Comparison of ENCODE assay signal across 1 cellular context in the genomic region with DNA sequence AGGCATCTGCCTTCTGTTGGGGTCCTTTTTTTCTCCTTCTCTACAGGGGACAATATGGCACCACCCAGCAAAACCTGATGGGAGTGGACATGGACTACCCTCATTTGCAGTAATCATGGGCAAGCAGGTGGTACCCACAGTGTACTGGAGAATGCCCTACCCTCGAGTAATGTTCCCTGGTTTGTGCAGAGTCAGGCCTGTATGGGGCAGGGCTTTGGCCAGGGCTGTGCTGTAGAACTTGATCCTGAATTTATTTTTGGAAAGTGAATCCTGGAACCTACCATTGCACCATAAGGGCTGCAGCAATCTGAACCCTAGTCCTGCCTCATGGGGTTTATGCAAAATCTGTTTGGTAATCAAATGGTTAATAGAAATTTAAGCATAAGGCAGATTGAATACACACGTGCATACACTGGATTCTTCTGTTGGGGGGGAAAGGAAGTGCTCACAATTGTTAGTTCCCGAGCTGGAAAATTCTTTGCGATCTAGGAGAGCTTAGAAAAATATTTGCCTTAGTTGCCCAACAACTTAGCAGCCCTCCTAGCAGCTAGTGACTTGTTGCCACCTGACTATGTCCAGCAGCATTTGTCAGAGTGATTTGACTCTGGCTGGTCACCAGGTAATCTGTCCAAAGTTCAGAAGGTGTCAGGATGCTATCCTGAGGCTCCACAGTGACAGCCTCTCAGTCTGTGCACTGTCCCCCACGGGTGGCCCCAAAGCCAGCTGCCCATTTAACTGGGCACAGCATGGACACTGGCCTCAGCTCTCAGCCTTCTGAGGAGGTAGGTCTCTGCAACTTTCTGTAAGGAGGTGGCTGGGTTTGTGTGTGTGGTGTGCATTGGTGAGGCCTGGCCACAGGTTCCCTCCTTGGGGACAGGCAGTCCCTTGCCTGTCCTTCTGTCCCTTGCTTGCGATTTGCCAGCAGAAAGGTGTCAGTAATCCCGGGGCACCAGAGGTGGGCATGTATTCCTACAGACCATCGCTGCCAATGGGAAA.
A peak's percentile ranks its signal among the peaks of the same experiment; 100 is the strongest.
TF ChIP-seq lines count a peak whose summit lies in the region.

No MANE protein-coding gene starts in this region.

TF ChIP-seq in HepG2, 621 proteins besides CTCF, POLR2A, EP300 and RAD21 (continued from another document and continues in another):
- TF ChIP-seq, protein P1, sequence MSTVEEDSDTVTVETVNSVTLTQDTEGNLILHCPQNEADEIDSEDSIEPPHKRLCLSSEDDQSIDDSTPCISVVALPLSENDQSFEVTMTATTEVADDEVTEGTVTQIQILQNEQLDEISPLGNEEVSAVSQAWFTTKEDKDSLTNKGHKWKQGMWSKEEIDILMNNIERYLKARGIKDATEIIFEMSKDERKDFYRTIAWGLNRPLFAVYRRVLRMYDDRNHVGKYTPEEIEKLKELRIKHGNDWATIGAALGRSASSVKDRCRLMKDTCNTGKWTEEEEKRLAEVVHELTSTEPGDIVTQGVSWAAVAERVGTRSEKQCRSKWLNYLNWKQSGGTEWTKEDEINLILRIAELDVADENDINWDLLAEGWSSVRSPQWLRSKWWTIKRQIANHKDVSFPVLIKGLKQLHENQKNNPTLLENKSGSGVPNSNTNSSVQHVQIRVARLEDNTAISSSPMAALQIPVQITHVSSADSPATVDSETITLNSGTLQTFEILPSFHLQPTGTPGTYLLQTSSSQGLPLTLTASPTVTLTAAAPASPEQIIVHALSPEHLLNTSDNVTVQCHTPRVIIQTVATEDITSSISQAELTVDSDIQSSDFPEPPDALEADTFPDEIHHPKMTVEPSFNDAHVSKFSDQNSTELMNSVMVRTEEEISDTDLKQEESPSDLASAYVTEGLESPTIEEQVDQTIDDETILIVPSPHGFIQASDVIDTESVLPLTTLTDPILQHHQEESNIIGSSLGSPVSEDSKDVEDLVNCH (CRISPR knock-in tag; IDR thresholded peaks at IDR 0.05): no peak
- TF ChIP-seq ZNF777 (CRISPR knock-in tag; IDR thresholded peaks at IDR 0.05) (no peak), RORA (CRISPR knock-in tag; IDR thresholded peaks at IDR 0.05) (no peak), ZNF33B (CRISPR knock-in tag; IDR thresholded peaks at IDR 0.05) (0 out of 2 replicates have a peak, but pooled peaks have one; percentile 19), PHF5A (CRISPR knock-in tag; IDR thresholded peaks at IDR 0.05; ENCODE audit: low read depth, unreplicated experiment) (peak; percentile 90), NRL (CRISPR knock-in tag; IDR thresholded peaks at IDR 0.05; ENCODE audit: borderline replicate concordance) (no peak), BORCS8-MEF2B (CRISPR knock-in tag; IDR thresholded peaks at IDR 0.05) (no peak), KLF15 (CRISPR knock-in tag; IDR thresholded peaks at IDR 0.05; ENCODE audit: borderline replicate concordance) (no peak), ZNF782 (CRISPR knock-in tag; IDR thresholded peaks at IDR 0.05; ENCODE audit: borderline replicate concordance) (no peak), HDAC2 (CRISPR knock-in tag; IDR thresholded peaks at IDR 0.05) (peak; percentile 92), SP5 (CRISPR knock-in tag; IDR thresholded peaks at IDR 0.05; ENCODE audit: borderline replicate concordance, low read depth) (0 out of 2 replicates have a peak, but pooled peaks have one; percentile 43), ZFP36L2 (CRISPR knock-in tag; IDR thresholded peaks at IDR 0.05) (no peak), KDM1A (CRISPR knock-in tag; IDR thresholded peaks at IDR 0.05) (peak; percentile 27; the same call in 1 of the 2 replicates), ETV5 (CRISPR knock-in tag; IDR thresholded peaks at IDR 0.05; ENCODE audit: borderline replicate concordance) (peak; percentile 57; the same call in 1 of the 2 replicates), ZNF567 (CRISPR knock-in tag; IDR thresholded peaks at IDR 0.05; ENCODE audit: borderline replicate concordance) (no peak), DR1 (CRISPR knock-in tag; IDR thresholded peaks at IDR 0.05) (no peak), ARNTL (CRISPR knock-in tag; IDR thresholded peaks at IDR 0.05) (peak; percentile 84), ELF4 (CRISPR knock-in tag; IDR thresholded peaks at IDR 0.05; ENCODE audit: borderline replicate concordance) (no peak), POGZ (CRISPR knock-in tag; IDR thresholded peaks at IDR 0.05) (no peak), KMT2A (CRISPR knock-in tag; IDR thresholded peaks at IDR 0.05) (peak; percentile 63; the same call in 1 of the 2 replicates), ZNF30 (CRISPR knock-in tag; IDR thresholded peaks at IDR 0.05) (no peak), MAFK (conservative IDR thresholded peaks at IDR 0.05 in 1 of 2, IDR thresholded peaks at IDR 0.05 in 1 of 2; ENCODE audit: low read length in 2 of 2) (no peak), ZNF577 (CRISPR knock-in tag; IDR thresholded peaks at IDR 0.05; ENCODE audit: borderline replicate concordance, low read depth) (no peak), KLF13 (CRISPR knock-in tag; IDR thresholded peaks at IDR 0.05) (no peak), ZNF7 (CRISPR knock-in tag; IDR thresholded peaks at IDR 0.05) (no peak)
- TF ChIP-seq, protein P2, sequence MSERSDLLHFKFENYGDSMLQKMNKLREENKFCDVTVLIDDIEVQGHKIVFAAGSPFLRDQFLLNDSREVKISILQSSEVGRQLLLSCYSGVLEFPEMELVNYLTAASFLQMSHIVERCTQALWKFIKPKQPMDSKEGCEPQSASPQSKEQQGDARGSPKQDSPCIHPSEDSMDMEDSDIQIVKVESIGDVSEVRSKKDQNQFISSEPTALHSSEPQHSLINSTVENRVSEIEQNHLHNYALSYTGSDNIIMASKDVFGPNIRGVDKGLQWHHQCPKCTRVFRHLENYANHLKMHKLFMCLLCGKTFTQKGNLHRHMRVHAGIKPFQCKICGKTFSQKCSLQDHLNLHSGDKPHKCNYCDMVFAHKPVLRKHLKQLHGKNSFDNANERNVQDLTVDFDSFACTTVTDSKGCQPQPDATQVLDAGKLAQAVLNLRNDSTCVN (CRISPR knock-in tag; IDR thresholded peaks at IDR 0.05; ENCODE audit: borderline replicate concordance): peak; percentile 37; the same call in 1 of the 2 replicates
- TF ChIP-seq, protein P3, sequence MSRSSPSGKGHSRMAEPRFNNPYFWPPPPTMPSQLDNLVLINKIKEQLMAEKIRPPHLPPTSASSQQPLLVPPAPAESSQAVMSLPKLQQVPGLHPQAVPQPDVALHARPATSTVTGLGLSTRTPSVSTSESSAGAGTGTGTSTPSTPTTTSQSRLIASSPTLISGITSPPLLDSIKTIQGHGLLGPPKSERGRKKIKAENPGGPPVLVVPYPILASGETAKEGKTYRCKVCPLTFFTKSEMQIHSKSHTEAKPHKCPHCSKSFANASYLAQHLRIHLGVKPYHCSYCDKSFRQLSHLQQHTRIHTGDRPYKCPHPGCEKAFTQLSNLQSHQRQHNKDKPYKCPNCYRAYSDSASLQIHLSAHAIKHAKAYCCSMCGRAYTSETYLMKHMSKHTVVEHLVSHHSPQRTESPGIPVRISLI (CRISPR knock-in tag; IDR thresholded peaks at IDR 0.05; ENCODE audit: borderline replicate concordance): no peak
- TF ChIP-seq, protein P4, sequence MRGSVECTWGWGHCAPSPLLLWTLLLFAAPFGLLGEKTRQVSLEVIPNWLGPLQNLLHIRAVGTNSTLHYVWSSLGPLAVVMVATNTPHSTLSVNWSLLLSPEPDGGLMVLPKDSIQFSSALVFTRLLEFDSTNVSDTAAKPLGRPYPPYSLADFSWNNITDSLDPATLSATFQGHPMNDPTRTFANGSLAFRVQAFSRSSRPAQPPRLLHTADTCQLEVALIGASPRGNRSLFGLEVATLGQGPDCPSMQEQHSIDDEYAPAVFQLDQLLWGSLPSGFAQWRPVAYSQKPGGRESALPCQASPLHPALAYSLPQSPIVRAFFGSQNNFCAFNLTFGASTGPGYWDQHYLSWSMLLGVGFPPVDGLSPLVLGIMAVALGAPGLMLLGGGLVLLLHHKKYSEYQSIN (CRISPR knock-in tag; IDR thresholded peaks at IDR 0.05; ENCODE audit: borderline replicate concordance): no peak
- TF ChIP-seq, protein P5, sequence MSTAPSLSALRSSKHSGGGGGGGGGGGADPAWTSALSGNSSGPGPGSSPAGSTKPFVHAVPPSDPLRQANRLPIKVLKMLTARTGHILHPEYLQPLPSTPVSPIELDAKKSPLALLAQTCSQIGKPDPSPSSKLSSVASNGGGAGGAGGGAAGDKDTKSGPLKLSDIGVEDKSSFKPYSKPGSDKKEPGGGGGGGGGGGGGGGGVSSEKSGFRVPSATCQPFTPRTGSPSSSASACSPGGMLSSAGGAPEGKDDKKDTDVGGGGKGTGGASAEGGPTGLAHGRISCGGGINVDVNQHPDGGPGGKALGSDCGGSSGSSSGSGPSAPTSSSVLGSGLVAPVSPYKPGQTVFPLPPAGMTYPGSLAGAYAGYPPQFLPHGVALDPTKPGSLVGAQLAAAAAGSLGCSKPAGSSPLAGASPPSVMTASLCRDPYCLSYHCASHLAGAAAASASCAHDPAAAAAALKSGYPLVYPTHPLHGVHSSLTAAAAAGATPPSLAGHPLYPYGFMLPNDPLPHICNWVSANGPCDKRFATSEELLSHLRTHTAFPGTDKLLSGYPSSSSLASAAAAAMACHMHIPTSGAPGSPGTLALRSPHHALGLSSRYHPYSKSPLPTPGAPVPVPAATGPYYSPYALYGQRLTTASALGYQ (CRISPR knock-in tag; IDR thresholded peaks at IDR 0.05): peak; percentile 59; the same call in 1 of the 2 replicates
- TF ChIP-seq, protein P6, sequence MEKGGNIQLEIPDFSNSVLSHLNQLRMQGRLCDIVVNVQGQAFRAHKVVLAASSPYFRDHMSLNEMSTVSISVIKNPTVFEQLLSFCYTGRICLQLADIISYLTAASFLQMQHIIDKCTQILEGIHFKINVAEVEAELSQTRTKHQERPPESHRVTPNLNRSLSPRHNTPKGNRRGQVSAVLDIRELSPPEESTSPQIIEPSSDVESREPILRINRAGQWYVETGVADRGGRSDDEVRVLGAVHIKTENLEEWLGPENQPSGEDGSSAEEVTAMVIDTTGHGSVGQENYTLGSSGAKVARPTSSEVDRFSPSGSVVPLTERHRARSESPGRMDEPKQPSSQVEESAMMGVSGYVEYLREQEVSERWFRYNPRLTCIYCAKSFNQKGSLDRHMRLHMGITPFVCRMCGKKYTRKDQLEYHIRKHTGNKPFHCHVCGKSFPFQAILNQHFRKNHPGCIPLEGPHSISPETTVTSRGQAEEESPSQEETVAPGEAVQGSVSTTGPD (CRISPR knock-in tag; IDR thresholded peaks at IDR 0.05): no peak
- TF ChIP-seq, protein P7, sequence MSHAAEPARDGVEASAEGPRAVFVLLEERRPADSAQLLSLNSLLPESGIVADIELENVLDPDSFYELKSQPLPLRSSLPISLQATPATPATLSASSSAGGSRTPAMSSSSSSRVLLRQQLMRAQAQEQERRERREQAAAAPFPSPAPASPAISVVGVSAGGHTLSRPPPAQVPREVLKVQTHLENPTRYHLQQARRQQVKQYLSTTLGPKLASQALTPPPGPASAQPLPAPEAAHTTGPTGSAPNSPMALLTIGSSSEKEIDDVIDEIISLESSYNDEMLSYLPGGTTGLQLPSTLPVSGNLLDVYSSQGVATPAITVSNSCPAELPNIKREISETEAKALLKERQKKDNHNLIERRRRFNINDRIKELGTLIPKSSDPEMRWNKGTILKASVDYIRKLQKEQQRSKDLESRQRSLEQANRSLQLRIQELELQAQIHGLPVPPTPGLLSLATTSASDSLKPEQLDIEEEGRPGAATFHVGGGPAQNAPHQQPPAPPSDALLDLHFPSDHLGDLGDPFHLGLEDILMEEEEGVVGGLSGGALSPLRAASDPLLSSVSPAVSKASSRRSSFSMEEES (CRISPR knock-in tag; IDR thresholded peaks at IDR 0.05): peak; percentile 86; the same call in 1 of the 2 replicates
- TF ChIP-seq, protein P8, sequence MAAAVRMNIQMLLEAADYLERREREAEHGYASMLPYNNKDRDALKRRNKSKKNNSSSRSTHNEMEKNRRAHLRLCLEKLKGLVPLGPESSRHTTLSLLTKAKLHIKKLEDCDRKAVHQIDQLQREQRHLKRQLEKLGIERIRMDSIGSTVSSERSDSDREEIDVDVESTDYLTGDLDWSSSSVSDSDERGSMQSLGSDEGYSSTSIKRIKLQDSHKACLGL (CRISPR knock-in tag; IDR thresholded peaks at IDR 0.05): no peak
- TF ChIP-seq, protein P9, sequence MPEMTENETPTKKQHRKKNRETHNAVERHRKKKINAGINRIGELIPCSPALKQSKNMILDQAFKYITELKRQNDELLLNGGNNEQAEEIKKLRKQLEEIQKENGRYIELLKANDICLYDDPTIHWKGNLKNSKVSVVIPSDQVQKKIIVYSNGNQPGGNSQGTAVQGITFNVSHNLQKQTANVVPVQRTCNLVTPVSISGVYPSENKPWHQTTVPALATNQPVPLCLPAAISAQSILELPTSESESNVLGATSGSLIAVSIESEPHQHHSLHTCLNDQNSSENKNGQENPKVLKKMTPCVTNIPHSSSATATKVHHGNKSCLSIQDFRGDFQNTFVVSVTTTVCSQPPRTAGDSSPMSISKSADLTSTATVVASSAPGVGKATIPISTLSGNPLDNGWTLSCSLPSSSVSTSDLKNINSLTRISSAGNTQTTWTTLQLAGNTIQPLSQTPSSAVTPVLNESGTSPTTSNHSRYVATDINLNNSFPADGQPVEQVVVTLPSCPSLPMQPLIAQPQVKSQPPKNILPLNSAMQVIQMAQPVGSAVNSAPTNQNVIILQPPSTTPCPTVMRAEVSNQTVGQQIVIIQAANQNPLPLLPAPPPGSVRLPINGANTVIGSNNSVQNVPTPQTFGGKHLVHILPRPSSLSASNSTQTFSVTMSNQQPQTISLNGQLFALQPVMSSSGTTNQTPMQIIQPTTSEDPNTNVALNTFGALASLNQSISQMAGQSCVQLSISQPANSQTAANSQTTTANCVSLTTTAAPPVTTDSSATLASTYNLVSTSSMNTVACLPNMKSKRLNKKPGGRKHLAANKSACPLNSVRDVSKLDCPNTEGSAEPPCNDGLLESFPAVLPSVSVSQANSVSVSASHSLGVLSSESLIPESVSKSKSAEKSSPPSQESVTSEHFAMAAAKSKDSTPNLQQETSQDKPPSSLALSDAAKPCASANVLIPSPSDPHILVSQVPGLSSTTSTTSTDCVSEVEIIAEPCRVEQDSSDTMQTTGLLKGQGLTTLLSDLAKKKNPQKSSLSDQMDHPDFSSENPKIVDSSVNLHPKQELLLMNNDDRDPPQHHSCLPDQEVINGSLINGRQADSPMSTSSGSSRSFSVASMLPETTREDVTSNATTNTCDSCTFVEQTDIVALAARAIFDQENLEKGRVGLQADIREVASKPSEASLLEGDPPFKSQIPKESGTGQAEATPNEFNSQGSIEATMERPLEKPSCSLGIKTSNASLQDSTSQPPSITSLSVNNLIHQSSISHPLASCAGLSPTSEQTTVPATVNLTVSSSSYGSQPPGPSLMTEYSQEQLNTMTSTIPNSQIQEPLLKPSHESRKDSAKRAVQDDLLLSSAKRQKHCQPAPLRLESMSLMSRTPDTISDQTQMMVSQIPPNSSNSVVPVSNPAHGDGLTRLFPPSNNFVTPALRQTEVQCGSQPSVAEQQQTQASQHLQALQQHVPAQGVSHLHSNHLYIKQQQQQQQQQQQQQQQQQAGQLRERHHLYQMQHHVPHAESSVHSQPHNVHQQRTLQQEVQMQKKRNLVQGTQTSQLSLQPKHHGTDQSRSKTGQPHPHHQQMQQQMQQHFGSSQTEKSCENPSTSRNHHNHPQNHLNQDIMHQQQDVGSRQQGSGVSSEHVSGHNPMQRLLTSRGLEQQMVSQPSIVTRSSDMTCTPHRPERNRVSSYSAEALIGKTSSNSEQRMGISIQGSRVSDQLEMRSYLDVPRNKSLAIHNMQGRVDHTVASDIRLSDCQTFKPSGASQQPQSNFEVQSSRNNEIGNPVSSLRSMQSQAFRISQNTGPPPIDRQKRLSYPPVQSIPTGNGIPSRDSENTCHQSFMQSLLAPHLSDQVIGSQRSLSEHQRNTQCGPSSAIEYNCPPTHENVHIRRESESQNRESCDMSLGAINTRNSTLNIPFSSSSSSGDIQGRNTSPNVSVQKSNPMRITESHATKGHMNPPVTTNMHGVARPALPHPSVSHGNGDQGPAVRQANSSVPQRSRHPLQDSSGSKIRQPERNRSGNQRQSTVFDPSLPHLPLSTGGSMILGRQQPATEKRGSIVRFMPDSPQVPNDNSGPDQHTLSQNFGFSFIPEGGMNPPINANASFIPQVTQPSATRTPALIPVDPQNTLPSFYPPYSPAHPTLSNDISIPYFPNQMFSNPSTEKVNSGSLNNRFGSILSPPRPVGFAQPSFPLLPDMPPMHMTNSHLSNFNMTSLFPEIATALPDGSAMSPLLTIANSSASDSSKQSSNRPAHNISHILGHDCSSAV (CRISPR knock-in tag; IDR thresholded peaks at IDR 0.05; ENCODE audit: borderline replicate concordance): no peak
